In the genomic region with DNA sequence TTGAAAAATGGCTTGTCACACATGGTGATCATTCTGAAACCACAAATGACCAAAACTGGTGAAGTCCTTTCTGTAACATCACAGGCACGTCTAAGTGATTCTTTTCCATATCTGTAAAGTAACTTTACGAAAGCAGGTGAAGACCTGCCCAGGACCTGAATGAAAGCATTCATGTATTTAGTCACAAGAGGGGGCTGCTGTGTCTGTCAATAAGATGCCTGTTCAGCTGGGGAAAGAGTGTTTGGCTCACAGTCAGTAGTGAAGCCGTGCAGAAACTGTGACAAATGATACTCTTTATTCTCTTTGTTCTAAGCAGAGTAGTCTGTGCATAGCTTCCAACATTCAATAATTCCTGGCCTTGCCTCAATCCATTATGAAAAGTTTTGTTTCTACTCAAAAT, we compare ENCODE assay signal across 8 cellular contexts.
DNase-seq lines count a peak whose midpoint lies in the region; ATAC-seq and TF ChIP-seq lines count a peak whose summit lies in the region.

No MANE protein-coding gene starts in this region.

- peak overlapping the region; percentile 57 for H3K4me3 Mint-ChIP-seq in activated T-helper 2 cell treated with anti-CD3 and anti-CD28 coated beads, Interferon-gamma antibody, Interleukin-2, Interleukin-4, amounts not matched to agents 10 μg/mL and 5 μg/mL and 100 μg/mL, durations not matched to agents 14 hours and 24 hours and 36 hours (ENCODE audit: low read depth)

- H3K27me3 ChIP-seq in lower lobe of right lung (ENCODE audit: low read depth), result no peaks in the 10 kb centered on the region

- H3K9me3 ChIP-seq in lower lobe of right lung, result no peaks in the 10 kb centered on the region

- no peaks in the 10 kb centered on the region for H3K36me3 Mint-ChIP-seq in activated T-helper 2 cell treated with anti-CD3 and anti-CD28 coated beads, Interferon-gamma antibody, Interleukin-2, Interleukin-4, amounts not matched to agents 10 μg/mL and 5 μg/mL and 100 μg/mL, durations not matched to agents 14 hours and 24 hours and 36 hours (ENCODE audit: low read depth)

- ATAC-seq in lower lobe of right lung (peak in 1 of 2 donors; percentile 48), sciatic nerve (no peak)

- intact Hi-C loops in activated T-helper 2 cell treated with anti-CD3 and anti-CD28 coated beads, Interferon-gamma antibody, Interleukin-2, Interleukin-4, amounts not matched to agents 10 μg/mL and 5 μg/mL and 100 μg/mL, durations not matched to agents 14 hours and 24 hours and 36 hours (cut with micrococcal nuclease), result loop anchor here (2.0 to 5.0 kb wide), 4 partner anchors 35 to 510 kb away; no protein-coding TSS in a partner anchor
- intact Hi-C loops in lower lobe of right lung (cut with DNase I) (no loop called here), posterior vena cava (cut with DNase I) (no loop called here), sciatic nerve (cut with DNase I) (no loop called here)

- no peak overlapping the region for H3K4me3 ChIP-seq in lower lobe of right lung

- H3K4me1 Mint-ChIP-seq in activated T-helper 2 cell treated with anti-CD3 and anti-CD28 coated beads, Interferon-gamma antibody, Interleukin-2, Interleukin-4, amounts not matched to agents 10 μg/mL and 5 μg/mL and 100 μg/mL, durations not matched to agents 14 hours and 24 hours and 36 hours (ENCODE audit: low read depth), result peaks cover 26% of the 10 kb centered on the region

- H3K9me3 Mint-ChIP-seq in activated T-helper 2 cell treated with anti-CD3 and anti-CD28 coated beads, Interferon-gamma antibody, Interleukin-2, Interleukin-4, amounts not matched to agents 10 μg/mL and 5 μg/mL and 100 μg/mL, durations not matched to agents 14 hours and 24 hours and 36 hours, result no peaks in the 10 kb centered on the region

- peak overlapping the region; percentile 83 for H3K27ac Mint-ChIP-seq in activated T-helper 2 cell treated with anti-CD3 and anti-CD28 coated beads, Interferon-gamma antibody, Interleukin-2, Interleukin-4, amounts not matched to agents 10 μg/mL and 5 μg/mL and 100 μg/mL, durations not matched to agents 14 hours and 24 hours and 36 hours

- H3K4me1 ChIP-seq in lower lobe of right lung, result no peaks in the 10 kb centered on the region

- peak; percentile 30 for DNase-seq in stimulated activated CD4-positive, alpha-beta T cell treated with anti-CD3 and anti-CD28 coated beads, Interleukin-4, amount 100 ng/mL, for 24 hours
- no peak for DNase-seq in stimulated activated CD4-positive, alpha-beta T cell treated with anti-CD3 and anti-CD28 coated beads, Interleukin-12 subunit alpha, Interleukin-12 subunit beta, amount 100 ng/mL, for 4 hours
- DNase-seq in KG1 (lab: John Stamatoyannopoulos, UW) (peak; percentile 40), lower lobe of right lung (no peak), posterior vena cava (ENCODE audit: low spot score) (no peak), sciatic nerve (ENCODE audit: low spot score) (no peak), mucosa of gallbladder (ENCODE audit: low spot score) (no peak)
- peak; percentile 14 for DNase-seq in activated T-helper 2 cell treated with anti-CD3 and anti-CD28 coated beads, Interferon-gamma antibody, Interleukin-2, Interleukin-4, amounts not matched to agents 10 μg/mL and 5 μg/mL and 100 μg/mL, durations not matched to agents 14 hours and 24 hours and 36 hours (ENCODE audit: low spot score)

- TF ChIP-seq CTCF in lower lobe of right lung (IDR thresholded peaks at IDR 0.05), result peak; percentile 24

- H3K27ac ChIP-seq in lower lobe of right lung, result no peak overlapping the region

- no peaks in the 10 kb centered on the region for H3K36me3 ChIP-seq in lower lobe of right lung

- no peaks in the 10 kb centered on the region for H3K27me3 Mint-ChIP-seq in activated T-helper 2 cell treated with anti-CD3 and anti-CD28 coated beads, Interferon-gamma antibody, Interleukin-2, Interleukin-4, amounts not matched to agents 10 μg/mL and 5 μg/mL and 100 μg/mL, durations not matched to agents 14 hours and 24 hours and 36 hours (ENCODE audit: low read depth)

Comparison
In these comparisons a context has a peak if more than half of its experiments do, and no peak if none do; other contexts are left out.
1. DNase-seq: peak in stimulated activated CD4-positive, alpha-beta T cell treated with anti-CD3 and anti-CD28 coated beads, Interleukin-4, amount 100 ng/mL, for 24 hours (single experiment), KG1 (single experiment) and activated T-helper 2 cell treated with anti-CD3 and anti-CD28 coated beads, Interferon-gamma antibody, Interleukin-2, Interleukin-4, amounts not matched to agents 10 μg/mL and 5 μg/mL and 100 μg/mL, durations not matched to agents 14 hours and 24 hours and 36 hours (single experiment); none in stimulated activated CD4-positive, alpha-beta T cell treated with anti-CD3 and anti-CD28 coated beads, Interleukin-12 subunit alpha, Interleukin-12 subunit beta, amount 100 ng/mL, for 4 hours (single experiment), lower lobe of right lung (single experiment), posterior vena cava (single experiment), sciatic nerve (single experiment) and mucosa of gallbladder (single experiment).